In the genomic region with DNA sequence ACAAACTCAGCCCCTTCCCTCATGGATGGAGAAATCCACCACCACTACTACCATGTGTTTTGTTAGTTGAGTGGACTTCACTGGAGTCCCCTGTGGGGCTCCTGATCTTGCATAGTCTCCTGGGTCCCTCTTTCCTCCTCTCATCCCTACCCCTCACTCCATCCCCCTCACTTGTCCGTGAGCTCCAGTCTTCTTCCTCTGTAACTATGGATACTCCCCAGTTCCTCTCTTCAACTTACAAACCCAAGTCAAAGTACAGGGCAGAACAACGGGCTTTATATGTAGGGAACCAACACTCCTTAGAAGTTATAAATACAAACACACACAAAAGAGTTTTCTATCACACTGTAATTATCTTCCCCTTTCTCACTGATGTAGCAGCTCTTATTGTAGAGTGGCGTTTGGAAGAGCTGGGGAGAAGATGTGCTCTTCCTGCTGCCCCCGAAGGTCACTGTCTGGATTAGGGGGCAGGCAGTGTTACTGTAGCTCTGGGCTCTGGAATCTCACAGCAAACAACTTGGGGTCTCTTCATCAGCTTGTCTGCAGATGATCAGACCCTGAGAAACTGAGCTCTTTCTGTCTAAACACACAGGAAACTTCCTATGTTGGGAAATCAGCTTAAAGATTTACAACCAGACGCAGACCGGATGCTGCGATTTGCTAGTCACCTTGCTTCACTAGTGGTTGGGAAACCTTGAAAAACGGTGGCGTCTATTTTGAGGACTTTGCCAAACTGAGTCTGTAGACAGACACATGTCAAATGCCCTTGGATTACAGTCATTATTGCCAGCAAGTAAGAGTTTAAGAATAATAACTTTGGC, we compare ENCODE assay signal across 1 cellular context.
TF ChIP-seq lines count a peak whose summit lies in the region.

No MANE protein-coding gene starts in this region.

TF ChIP-seq in HepG2, 621 proteins besides CTCF, POLR2A, EP300 and RAD21 (continued from another document and continues in another):
- peak; percentile 76 for TF ChIP-seq NCOA2 (CRISPR knock-in tag; IDR thresholded peaks at IDR 0.05)
- no peak for TF ChIP-seq TBX3 (IDR thresholded peaks at IDR 0.05; ENCODE audit: borderline replicate concordance)
- TF ChIP-seq STAG1 (CRISPR knock-in tag; IDR thresholded peaks at IDR 0.05): no peak
- TF ChIP-seq ZMYM3 (CRISPR knock-in tag; IDR thresholded peaks at IDR 0.05): 0 out of 2 replicates have a peak, but pooled peaks have one; percentile 2
- peak; percentile 90 for TF ChIP-seq HDAC2 (CRISPR knock-in tag; IDR thresholded peaks at IDR 0.05)
- TF ChIP-seq HNRNPK (IDR thresholded peaks at IDR 0.05; ENCODE audit: low read depth, low read length, poor library complexity, severe bottlenecking): no peak
- 0 out of 2 replicates have a peak, but pooled peaks have one; percentile 17 for TF ChIP-seq MYC (CRISPR knock-in tag; IDR thresholded peaks at IDR 0.05; ENCODE audit: borderline replicate concordance)
- no peak for TF ChIP-seq FOXP1 (IDR thresholded peaks at IDR 0.05)
- peak; percentile 54; the same call in 1 of the 2 replicates for TF ChIP-seq FOXP1 (CRISPR knock-in tag; IDR thresholded peaks at IDR 0.05)
- peak; percentile 67; the same call in 1 of the 2 replicates for TF ChIP-seq MEF2D (CRISPR knock-in tag; IDR thresholded peaks at IDR 0.05)
- TF ChIP-seq ZNF317 (CRISPR knock-in tag; IDR thresholded peaks at IDR 0.05): peak; percentile 62; the same call in 1 of the 2 replicates
- no peak for TF ChIP-seq KDM4B (CRISPR knock-in tag; IDR thresholded peaks at IDR 0.05)
- TF ChIP-seq, protein P1, sequence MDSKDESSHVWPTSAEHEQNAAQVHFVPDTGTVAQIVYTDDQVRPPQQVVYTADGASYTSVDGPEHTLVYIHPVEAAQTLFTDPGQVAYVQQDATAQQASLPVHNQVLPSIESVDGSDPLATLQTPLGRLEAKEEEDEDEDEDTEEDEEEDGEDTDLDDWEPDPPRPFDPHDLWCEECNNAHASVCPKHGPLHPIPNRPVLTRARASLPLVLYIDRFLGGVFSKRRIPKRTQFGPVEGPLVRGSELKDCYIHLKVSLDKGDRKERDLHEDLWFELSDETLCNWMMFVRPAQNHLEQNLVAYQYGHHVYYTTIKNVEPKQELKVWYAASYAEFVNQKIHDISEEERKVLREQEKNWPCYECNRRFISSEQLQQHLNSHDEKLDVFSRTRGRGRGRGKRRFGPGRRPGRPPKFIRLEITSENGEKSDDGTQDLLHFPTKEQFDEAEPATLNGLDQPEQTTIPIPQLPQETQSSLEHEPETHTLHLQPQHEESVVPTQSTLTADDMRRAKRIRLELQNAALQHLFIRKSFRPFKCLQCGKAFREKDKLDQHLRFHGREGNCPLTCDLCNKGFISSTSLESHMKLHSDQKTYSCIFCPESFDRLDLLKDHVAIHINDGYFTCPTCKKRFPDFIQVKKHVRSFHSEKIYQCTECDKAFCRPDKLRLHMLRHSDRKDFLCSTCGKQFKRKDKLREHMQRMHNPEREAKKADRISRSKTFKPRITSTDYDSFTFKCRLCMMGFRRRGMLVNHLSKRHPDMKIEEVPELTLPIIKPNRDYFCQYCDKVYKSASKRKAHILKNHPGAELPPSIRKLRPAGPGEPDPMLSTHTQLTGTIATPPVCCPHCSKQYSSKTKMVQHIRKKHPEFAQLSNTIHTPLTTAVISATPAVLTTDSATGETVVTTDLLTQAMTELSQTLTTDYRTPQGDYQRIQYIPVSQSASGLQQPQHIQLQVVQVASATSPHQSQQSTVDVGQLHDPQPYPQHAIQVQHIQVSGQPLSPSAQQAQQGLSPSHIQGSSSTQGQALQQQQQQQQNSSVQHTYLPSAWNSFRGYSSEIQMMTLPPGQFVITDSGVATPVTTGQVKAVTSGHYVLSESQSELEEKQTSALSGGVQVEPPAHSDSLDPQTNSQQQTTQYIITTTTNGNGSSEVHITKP (CRISPR knock-in tag; IDR thresholded peaks at IDR 0.05; ENCODE audit: low read depth): peak; percentile 58; the same call in 1 of the 2 replicates
- TF ChIP-seq ZFP36L1 (CRISPR knock-in tag; IDR thresholded peaks at IDR 0.05): no peak
- TF ChIP-seq ZNF883 (CRISPR knock-in tag; IDR thresholded peaks at IDR 0.05; ENCODE audit: not compliant biosample characterization): no peak
- TF ChIP-seq SALL1 (CRISPR knock-in tag; IDR thresholded peaks at IDR 0.05): peak; percentile 69
- no peak for TF ChIP-seq ZSCAN12 (CRISPR knock-in tag; IDR thresholded peaks at IDR 0.05)
- no peak for TF ChIP-seq ZNF260 (CRISPR knock-in tag; IDR thresholded peaks at IDR 0.05; ENCODE audit: borderline replicate concordance, low read depth)
- TF ChIP-seq, protein P2, sequence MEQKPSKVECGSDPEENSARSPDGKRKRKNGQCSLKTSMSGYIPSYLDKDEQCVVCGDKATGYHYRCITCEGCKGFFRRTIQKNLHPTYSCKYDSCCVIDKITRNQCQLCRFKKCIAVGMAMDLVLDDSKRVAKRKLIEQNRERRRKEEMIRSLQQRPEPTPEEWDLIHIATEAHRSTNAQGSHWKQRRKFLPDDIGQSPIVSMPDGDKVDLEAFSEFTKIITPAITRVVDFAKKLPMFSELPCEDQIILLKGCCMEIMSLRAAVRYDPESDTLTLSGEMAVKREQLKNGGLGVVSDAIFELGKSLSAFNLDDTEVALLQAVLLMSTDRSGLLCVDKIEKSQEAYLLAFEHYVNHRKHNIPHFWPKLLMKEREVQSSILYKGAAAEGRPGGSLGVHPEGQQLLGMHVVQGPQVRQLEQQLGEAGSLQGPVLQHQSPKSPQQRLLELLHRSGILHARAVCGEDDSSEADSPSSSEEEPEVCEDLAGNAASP (CRISPR knock-in tag; IDR thresholded peaks at IDR 0.05; ENCODE audit: borderline replicate concordance): peak; percentile 32; the same call in 1 of the 2 replicates
- TF ChIP-seq SP4 (CRISPR knock-in tag; IDR thresholded peaks at IDR 0.05): no peak
- TF ChIP-seq, protein P3, sequence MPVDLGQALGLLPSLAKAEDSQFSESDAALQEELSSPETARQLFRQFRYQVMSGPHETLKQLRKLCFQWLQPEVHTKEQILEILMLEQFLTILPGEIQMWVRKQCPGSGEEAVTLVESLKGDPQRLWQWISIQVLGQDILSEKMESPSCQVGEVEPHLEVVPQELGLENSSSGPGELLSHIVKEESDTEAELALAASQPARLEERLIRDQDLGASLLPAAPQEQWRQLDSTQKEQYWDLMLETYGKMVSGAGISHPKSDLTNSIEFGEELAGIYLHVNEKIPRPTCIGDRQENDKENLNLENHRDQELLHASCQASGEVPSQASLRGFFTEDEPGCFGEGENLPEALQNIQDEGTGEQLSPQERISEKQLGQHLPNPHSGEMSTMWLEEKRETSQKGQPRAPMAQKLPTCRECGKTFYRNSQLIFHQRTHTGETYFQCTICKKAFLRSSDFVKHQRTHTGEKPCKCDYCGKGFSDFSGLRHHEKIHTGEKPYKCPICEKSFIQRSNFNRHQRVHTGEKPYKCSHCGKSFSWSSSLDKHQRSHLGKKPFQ (CRISPR knock-in tag; IDR thresholded peaks at IDR 0.05; ENCODE audit: insufficient replicate concordance): no peak
- TF ChIP-seq, protein P4, sequence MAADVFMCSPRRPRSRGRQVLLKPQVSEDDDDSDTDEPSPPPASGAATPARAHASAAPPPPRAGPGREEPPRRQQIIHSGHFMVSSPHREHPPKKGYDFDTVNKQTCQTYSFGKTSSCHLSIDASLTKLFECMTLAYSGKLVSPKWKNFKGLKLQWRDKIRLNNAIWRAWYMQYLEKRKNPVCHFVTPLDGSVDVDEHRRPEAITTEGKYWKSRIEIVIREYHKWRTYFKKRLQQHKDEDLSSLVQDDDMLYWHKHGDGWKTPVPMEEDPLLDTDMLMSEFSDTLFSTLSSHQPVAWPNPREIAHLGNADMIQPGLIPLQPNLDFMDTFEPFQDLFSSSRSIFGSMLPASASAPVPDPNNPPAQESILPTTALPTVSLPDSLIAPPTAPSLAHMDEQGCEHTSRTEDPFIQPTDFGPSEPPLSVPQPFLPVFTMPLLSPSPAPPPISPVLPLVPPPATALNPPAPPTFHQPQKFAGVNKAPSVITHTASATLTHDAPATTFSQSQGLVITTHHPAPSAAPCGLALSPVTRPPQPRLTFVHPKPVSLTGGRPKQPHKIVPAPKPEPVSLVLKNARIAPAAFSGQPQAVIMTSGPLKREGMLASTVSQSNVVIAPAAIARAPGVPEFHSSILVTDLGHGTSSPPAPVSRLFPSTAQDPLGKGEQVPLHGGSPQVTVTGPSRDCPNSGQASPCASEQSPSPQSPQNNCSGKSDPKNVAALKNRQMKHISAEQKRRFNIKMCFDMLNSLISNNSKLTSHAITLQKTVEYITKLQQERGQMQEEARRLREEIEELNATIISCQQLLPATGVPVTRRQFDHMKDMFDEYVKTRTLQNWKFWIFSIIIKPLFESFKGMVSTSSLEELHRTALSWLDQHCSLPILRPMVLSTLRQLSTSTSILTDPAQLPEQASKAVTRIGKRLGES (CRISPR knock-in tag; IDR thresholded peaks at IDR 0.05; ENCODE audit: borderline replicate concordance): 0 out of 2 replicates have a peak, but pooled peaks have one; percentile 45
- no peak for TF ChIP-seq ZNF572 (CRISPR knock-in tag; IDR thresholded peaks at IDR 0.05)
- TF ChIP-seq, protein P5, sequence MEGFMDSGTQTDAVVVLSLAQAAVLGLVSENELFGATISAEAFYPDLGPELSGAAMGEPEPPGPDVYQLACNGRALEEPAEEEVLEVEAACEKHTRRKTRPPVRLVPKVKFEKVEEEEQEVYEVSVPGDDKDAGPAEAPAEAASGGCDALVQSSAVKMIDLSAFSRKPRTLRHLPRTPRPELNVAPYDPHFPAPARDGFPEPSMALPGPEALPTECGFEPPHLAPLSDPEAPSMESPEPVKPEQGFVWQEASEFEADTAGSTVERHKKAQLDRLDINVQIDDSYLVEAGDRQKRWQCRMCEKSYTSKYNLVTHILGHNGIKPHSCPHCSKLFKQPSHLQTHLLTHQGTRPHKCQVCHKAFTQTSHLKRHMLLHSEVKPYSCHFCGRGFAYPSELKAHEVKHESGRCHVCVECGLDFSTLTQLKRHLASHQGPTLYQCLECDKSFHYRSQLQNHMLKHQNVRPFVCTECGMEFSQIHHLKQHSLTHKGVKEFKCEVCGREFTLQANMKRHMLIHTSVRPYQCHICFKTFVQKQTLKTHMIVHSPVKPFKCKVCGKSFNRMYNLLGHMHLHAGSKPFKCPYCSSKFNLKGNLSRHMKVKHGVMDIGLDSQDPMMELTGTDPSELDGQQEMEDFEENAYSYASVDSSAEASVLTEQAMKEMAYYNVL (CRISPR knock-in tag; IDR thresholded peaks at IDR 0.05; ENCODE audit: borderline replicate concordance): peak; percentile 56; the same call in 1 of the 2 replicates
- TF ChIP-seq, protein P6, sequence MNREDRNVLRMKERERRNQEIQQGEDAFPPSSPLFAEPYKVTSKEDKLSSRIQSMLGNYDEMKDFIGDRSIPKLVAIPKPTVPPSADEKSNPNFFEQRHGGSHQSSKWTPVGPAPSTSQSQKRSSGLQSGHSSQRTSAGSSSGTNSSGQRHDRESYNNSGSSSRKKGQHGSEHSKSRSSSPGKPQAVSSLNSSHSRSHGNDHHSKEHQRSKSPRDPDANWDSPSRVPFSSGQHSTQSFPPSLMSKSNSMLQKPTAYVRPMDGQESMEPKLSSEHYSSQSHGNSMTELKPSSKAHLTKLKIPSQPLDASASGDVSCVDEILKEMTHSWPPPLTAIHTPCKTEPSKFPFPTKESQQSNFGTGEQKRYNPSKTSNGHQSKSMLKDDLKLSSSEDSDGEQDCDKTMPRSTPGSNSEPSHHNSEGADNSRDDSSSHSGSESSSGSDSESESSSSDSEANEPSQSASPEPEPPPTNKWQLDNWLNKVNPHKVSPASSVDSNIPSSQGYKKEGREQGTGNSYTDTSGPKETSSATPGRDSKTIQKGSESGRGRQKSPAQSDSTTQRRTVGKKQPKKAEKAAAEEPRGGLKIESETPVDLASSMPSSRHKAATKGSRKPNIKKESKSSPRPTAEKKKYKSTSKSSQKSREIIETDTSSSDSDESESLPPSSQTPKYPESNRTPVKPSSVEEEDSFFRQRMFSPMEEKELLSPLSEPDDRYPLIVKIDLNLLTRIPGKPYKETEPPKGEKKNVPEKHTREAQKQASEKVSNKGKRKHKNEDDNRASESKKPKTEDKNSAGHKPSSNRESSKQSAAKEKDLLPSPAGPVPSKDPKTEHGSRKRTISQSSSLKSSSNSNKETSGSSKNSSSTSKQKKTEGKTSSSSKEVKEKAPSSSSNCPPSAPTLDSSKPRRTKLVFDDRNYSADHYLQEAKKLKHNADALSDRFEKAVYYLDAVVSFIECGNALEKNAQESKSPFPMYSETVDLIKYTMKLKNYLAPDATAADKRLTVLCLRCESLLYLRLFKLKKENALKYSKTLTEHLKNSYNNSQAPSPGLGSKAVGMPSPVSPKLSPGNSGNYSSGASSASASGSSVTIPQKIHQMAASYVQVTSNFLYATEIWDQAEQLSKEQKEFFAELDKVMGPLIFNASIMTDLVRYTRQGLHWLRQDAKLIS (CRISPR knock-in tag; IDR thresholded peaks at IDR 0.05): no peak
- peak; percentile 82 for TF ChIP-seq RXRB (CRISPR knock-in tag; IDR thresholded peaks at IDR 0.05; ENCODE audit: borderline replicate concordance)
- TF ChIP-seq FOXA3 (CRISPR knock-in tag; IDR thresholded peaks at IDR 0.05): peak; percentile 65
- no peak for TF ChIP-seq ATM (IDR thresholded peaks at IDR 0.05; ENCODE audit: borderline replicate concordance)
- no peak for TF ChIP-seq ZKSCAN1 (IDR thresholded peaks at IDR 0.05; ENCODE audit: low read length)
- TF ChIP-seq MEIS1 (CRISPR knock-in tag; IDR thresholded peaks at IDR 0.05; ENCODE audit: borderline replicate concordance): no peak
- TF ChIP-seq JARID2 (CRISPR knock-in tag; IDR thresholded peaks at IDR 0.05; ENCODE audit: insufficient replicate concordance): no peak
- TF ChIP-seq ZNF263 (CRISPR knock-in tag; IDR thresholded peaks at IDR 0.05): peak; percentile 18; the same call in 1 of the 2 replicates
- TF ChIP-seq NFKBIZ (CRISPR knock-in tag; IDR thresholded peaks at IDR 0.05): no peak
- no peak for TF ChIP-seq ATF7-NPFF (CRISPR knock-in tag; IDR thresholded peaks at IDR 0.05; ENCODE audit: low read depth)
- peak; percentile 67; the same call in 1 of the 2 replicates for TF ChIP-seq ZNF614 (CRISPR knock-in tag; IDR thresholded peaks at IDR 0.05; ENCODE audit: borderline replicate concordance)
- TF ChIP-seq, protein P7, sequence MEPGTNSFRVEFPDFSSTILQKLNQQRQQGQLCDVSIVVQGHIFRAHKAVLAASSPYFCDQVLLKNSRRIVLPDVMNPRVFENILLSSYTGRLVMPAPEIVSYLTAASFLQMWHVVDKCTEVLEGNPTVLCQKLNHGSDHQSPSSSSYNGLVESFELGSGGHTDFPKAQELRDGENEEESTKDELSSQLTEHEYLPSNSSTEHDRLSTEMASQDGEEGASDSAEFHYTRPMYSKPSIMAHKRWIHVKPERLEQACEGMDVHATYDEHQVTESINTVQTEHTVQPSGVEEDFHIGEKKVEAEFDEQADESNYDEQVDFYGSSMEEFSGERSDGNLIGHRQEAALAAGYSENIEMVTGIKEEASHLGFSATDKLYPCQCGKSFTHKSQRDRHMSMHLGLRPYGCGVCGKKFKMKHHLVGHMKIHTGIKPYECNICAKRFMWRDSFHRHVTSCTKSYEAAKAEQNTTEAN (CRISPR knock-in tag; conservative IDR thresholded peaks at IDR 0.05): 0 out of 2 replicates have a peak, but pooled peaks have one; percentile 30
- no peak for TF ChIP-seq MAFF (IDR thresholded peaks at IDR 0.05; ENCODE audit: low read depth, low read length)
- no peak for TF ChIP-seq HIVEP1 (CRISPR knock-in tag; IDR thresholded peaks at IDR 0.05)
- peak in 1 of 2 experiments; percentile 14; a peak in 1 of 4 replicates for TF ChIP-seq NR2F1 (CRISPR knock-in tag; IDR thresholded peaks at IDR 0.05)
- TF ChIP-seq, protein P8, sequence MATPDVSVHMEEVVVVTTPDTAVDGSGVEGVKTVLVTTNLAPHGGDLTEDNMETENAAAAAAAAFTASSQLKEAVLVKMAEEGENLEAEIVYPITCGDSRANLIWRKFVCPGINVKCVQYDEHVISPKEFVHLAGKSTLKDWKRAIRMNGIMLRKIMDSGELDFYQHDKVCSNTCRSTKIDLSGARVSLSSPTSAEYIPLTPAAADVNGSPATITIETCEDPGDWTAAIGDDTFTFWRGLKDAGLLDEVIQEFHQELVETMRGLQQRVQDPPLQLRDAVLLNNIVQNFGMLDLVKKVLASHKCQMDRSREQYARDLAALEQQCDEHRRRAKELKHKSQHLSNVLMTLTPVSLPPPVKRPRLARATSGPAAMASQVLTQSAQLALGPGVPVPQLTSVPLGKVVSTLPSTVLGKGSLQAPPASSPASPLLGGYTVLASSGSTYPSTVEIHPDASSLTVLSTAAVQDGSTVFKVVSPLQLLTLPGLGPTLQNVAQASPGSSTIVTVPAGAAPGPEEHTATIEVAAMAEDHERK (CRISPR knock-in tag; IDR thresholded peaks at IDR 0.05; ENCODE audit: low read depth): no peak
